Comparison of ENCODE assay signal across 24 cellular contexts in genomic region chr17:6075050-6075449, GRCh38. TPM values are rescaled to one million over a fixed set of nuclear protein-coding genes. Genes with fewer than 3 reads are reported as not detected.
DNase-seq lines count a peak whose midpoint lies in the region; ATAC-seq, FAIRE-seq and TF ChIP-seq lines count a peak whose summit lies in the region.
"Had no signal": no experiment of that assay in that cellular context is flagged by ENCODE, and none has a peak within 500 bp of the region (broad histone marks: within the 10 kb centered on the region; RNA-seq: fewer than 3 reads in every experiment).

No MANE protein-coding gene starts in this region.

- no peaks in the 10 kb centered on the region for H3K9me3 Mint-ChIP-seq in nephron
- H3K9me3 Mint-ChIP-seq: T-helper 2 cell treated with Interferon-gamma antibody and Interleukin-4, amounts not matched to agents 5 μg/mL and 100 μg/mL, for 36 hours had no signal

- H2AFZ ChIP-seq in Karpas-422 (ENCODE audit: low read length), result no peak overlapping the region

- no peaks in the 10 kb centered on the region for H3K9me2 ChIP-seq in Karpas-422 (replicated peaks; ENCODE audit: insufficient read depth, low read length)

- no peaks in the 10 kb centered on the region for H3K9me3 ChIP-seq in Karpas-422 (ENCODE audit: low read length)
- no peaks in the 10 kb centered on the region for H3K9me3 ChIP-seq in pancreas

- no peak overlapping the region for H3K9ac ChIP-seq in Karpas-422 (ENCODE audit: low read length)

- no peaks in the 10 kb centered on the region for H3K36me3 ChIP-seq in Karpas-422 (ENCODE audit: insufficient read depth, low read length)
- no peaks in the 10 kb centered on the region for H3K36me3 ChIP-seq in pancreas

- H3K4me1 ChIP-seq in Karpas-422 (ENCODE audit: low read length) (peaks cover 13% of the 10 kb centered on the region), pancreas (no peaks in the 10 kb centered on the region)

- H3K79me2 ChIP-seq in Karpas-422 (ENCODE audit: low read length), result no peaks in the 10 kb centered on the region

- H3K27ac ChIP-seq in Karpas-422 (ENCODE audit: low read length), result no peak overlapping the region
- H3K27ac ChIP-seq in pancreas, result no peak overlapping the region
- H3K27ac ChIP-seq: C4-2B, SK-N-MC had no signal

- WGBS in pancreas, 2 donors, result 76 to 85% methylated on average over 5 to 6 of the region's 6 CpGs

- no peak overlapping the region for H3K4me2 ChIP-seq in Karpas-422 (ENCODE audit: low read depth, low read length, poor library complexity, severe bottlenecking)

- no peak for ATAC-seq in pancreas
- ATAC-seq: HCT116, HepG2 had no signal

- H3K27me3 ChIP-seq in Karpas-422 (ENCODE audit: low read length) (no peaks in the 10 kb centered on the region), pancreas (no peaks in the 10 kb centered on the region)

- FAIRE-seq in pancreas (lab: Jason Lieb, UNC), result no peak
- FAIRE-seq: HepG2 had no signal

- peak overlapping the region in 2 of 3 experiments; percentile 29 to 68 for H3K27ac Mint-ChIP-seq in nephron
- H3K27ac Mint-ChIP-seq: T-helper 2 cell treated with Interferon-gamma antibody and Interleukin-4, amounts not matched to agents 5 μg/mL and 100 μg/mL, for 36 hours had no signal

- H4K20me1 ChIP-seq in Karpas-422 (ENCODE audit: insufficient read depth, low read depth, low read length), result no peaks in the 10 kb centered on the region

- peaks cover 38% of the 10 kb centered on the region for H3K27me3 Mint-ChIP-seq in nephron (ENCODE audit: low read depth)

- no peak overlapping the region for H3K4me3 ChIP-seq in Karpas-422 (ENCODE audit: low read length)
- no peak overlapping the region for H3K4me3 ChIP-seq in pancreas
- H3K4me3 ChIP-seq: SK-N-MC had no signal

- DNase-seq in NCI-H82 (lab: John Stamatoyannopoulos, UW) (peak; percentile 56), NCI-H82 treated with DMSO at 0.1 percent for 48 hours (lab: John Stamatoyannopoulos, UW; ENCODE audit: unreplicated experiment) (no peak), NCI-H2171 treated with DMSO at 0.1 percent for 48 hours (lab: John Stamatoyannopoulos, UW) (peak; percentile 91), Karpas-422 (no peak), LoVo (ENCODE audit: low spot score) (no peak), pancreas (no peak)
- DNase-seq: DND-41, GOT3, KBM-7, NCI-H1048, NCI-H146, NCI-H2081 treated with DMSO at 0.1 percent for 48 hours, NCI-H446 treated with DMSO at 0.1 percent for 48 hours, NCI-H748 treated with DMSO at 0.1 percent for 48 hours, OCI-M1, Right ventricle myocardium superior had no signal

- TF ChIP-seq CTCF in nephron (IDR thresholded peaks at IDR 0.05; ENCODE audit: unreplicated experiment in 3 of 3) (no peak), pancreas (IDR thresholded peaks at IDR 0.05) (no peak)

- H3K36me3 Mint-ChIP-seq in nephron (ENCODE audit: low read depth), result no peaks in the 10 kb centered on the region

- intact Hi-C loops in pancreas (cut with DNase I), result no loop called here

- peaks cover 63% of the 10 kb centered on the region for H3K4me1 Mint-ChIP-seq in nephron

- H3K4me3 Mint-ChIP-seq in nephron, result peak overlapping the region in 1 of 3 experiments; percentile 7
- H3K4me3 Mint-ChIP-seq: T-helper 2 cell treated with Interferon-gamma antibody and Interleukin-4, amounts not matched to agents 5 μg/mL and 100 μg/mL, for 36 hours had no signal

RNA-seq across cellular contexts. Expression of gene WSCD1, which starts 4.9 kb away (rescaled TPM):
- not detected in 2 replicates for total RNA-seq in Karpas-422 (2014; rRNA removed; shearing (Covaris generic); ENCODE audit: low replicate concordance)
- total RNA-seq in pancreas, result 1 to 10 TPM; 1.6 to 4.1 (median 2.8) TPM
- 1 to 10 TPM; 1.2 to 2.1 TPM for polyA plus RNA-seq in pancreas
- total RNA-seq: G401, M059J had no signal

Comparison
In these comparisons a context has a peak if more than half of its experiments do, and no peak if none do; other contexts are left out.
1. DNase-seq: peak in NCI-H82 (single experiment) and NCI-H2171 treated with DMSO at 0.1 percent for 48 hours (single experiment); none in NCI-H82 treated with DMSO at 0.1 percent for 48 hours (single experiment), Karpas-422 (single experiment), LoVo (single experiment) and pancreas (0 of 6).